1 cellular context compared by ENCODE assay signal in genomic region chr10:36670616-36671402, GRCh38.
TF ChIP-seq lines count a peak whose summit lies in the region.

No MANE protein-coding gene starts in this region.

TF ChIP-seq in endothelial cell of umbilical vein, 7 proteins besides CTCF, POLR2A, EP300 and RAD21 (continued from another document):
- no peak for TF ChIP-seq FOS (IDR thresholded peaks at IDR 0.05; ENCODE audit: borderline replicate concordance, insufficient read depth, low read length)
- TF ChIP-seq JUN (IDR thresholded peaks at IDR 0.05; ENCODE audit: borderline replicate concordance, insufficient read depth, insufficient read length, low read depth) = no peak
- TF ChIP-seq, protein P1, sequence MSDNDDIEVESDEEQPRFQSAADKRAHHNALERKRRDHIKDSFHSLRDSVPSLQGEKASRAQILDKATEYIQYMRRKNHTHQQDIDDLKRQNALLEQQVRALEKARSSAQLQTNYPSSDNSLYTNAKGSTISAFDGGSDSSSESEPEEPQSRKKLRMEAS (IDR thresholded peaks at IDR 0.05; ENCODE audit: insufficient read depth, insufficient read length) = no peak
- TF ChIP-seq POLR2AphosphoS5 (IDR thresholded peaks at IDR 0.05; ENCODE audit: insufficient read depth, low read depth, low read length) = no peak
- TF ChIP-seq MYC (IDR thresholded peaks at IDR 0.05; ENCODE audit: low read depth, low read length) = no peak
